In genomic region chr20:36104856-36105255, GRCh38 we compare ENCODE assay signal across 22 cellular contexts.
"Had no signal": no experiment of that assay in that cellular context is flagged by ENCODE, and none has a peak within 500 bp of the region (broad histone marks: within the 10 kb centered on the region; RNA-seq: fewer than 3 reads in every experiment).

No MANE protein-coding gene starts in this region.

- H3K9me3 ChIP-seq: esophagus muscularis mucosa, left ventricle myocardium inferior, psoas muscle, right atrium auricular region, thoracic aorta, upper lobe of left lung, vagina had no signal

- H3K9ac ChIP-seq: parathyroid adenoma had no signal

- H3K4me3 ChIP-seq: esophagus muscularis mucosa, left ventricle myocardium inferior, lung, psoas muscle, right atrium auricular region, thoracic aorta, upper lobe of left lung, vagina had no signal

- H3K27me3 ChIP-seq: esophagus muscularis mucosa, right atrium auricular region, upper lobe of left lung, vagina had no signal

- H3K27ac ChIP-seq: esophagus muscularis mucosa, left ventricle myocardium inferior, parathyroid adenoma, psoas muscle, right atrium auricular region, thoracic aorta, vagina had no signal

- H3K4me1 ChIP-seq: psoas muscle had no signal

- H3K36me3 ChIP-seq: esophagus muscularis mucosa, left ventricle myocardium inferior, right atrium auricular region, thoracic aorta, upper lobe of left lung, vagina had no signal

- ATAC-seq: activated CD4-positive, alpha-beta T cell treated with anti-CD3 and anti-CD28 coated beads for 36 hours; activated T-cell treated with anti-CD3 and anti-CD28 coated beads, Interleukin-2, amount 50 U/mL, for 72 hours; psoas muscle had no signal

- DNase-seq: activated CD4-positive, alpha-beta T cell treated with anti-CD3 and anti-CD28 coated beads for 36 hours; activated CD4-positive, CD25-positive, alpha-beta regulatory T cell; activated effector memory CD4-positive, alpha-beta T cell treated with Interleukin-2 at 50 U/mL for 16 hours; activated naive CD4-positive, alpha-beta T cell treated with Interleukin-2 at 50 U/mL for 16 hours; activated T-cell treated with anti-CD3 and anti-CD28 coated beads for 4 hours; activated T-cell treated with anti-CD3 and anti-CD28 coated beads, Interleukin-2, amount 50 U/mL, for 72 hours; cortex of kidney; endodermal cell; foreskin melanocyte; left ventricle myocardium inferior; naive B cell; psoas muscle; stimulated activated CD4-positive, alpha-beta T cell treated with anti-CD3 and anti-CD28 coated beads, Interleukin-2, amount 100 ng/mL, for 48 hours; stimulated activated naive CD4-positive, alpha-beta T cell treated with Interleukin-2 at 50 U/mL for 16 hours; T-helper 1 cell; upper lobe of left lung had no signal
